23 cellular contexts compared by ENCODE assay signal in genomic region chr2:185782223-185782769, GRCh38.
"Had no signal": no experiment of that assay in that cellular context is flagged by ENCODE, and none has a peak within 500 bp of the region (broad histone marks: within the 10 kb centered on the region; RNA-seq: fewer than 3 reads in every experiment).

No MANE protein-coding gene starts in this region.

- H3K9me3 ChIP-seq: adrenal gland, left lung, right atrium auricular region, vagina had no signal

- H3K36me3 ChIP-seq: adrenal gland, left lung, right atrium auricular region, vagina, WERI-Rb-1 had no signal

- H3K4me1 ChIP-seq: adrenal gland, left lung, right atrium auricular region, vagina had no signal

- H3K4me1 Mint-ChIP-seq: activated naive CD4-positive, alpha-beta T cell treated with anti-CD3 and anti-CD28 coated beads, Interleukin-2, amount 50 U/mL, for 24 hours; stimulated activated naive CD8-positive, alpha-beta T cell treated with anti-CD3 and anti-CD28 coated beads, Interleukin-15, amount 100 ng/mL, for 72 hours had no signal

- H3K4me3 Mint-ChIP-seq: activated naive CD4-positive, alpha-beta T cell treated with anti-CD3 and anti-CD28 coated beads, Interleukin-2, amount 50 U/mL, for 24 hours; nephron progenitor cell; stimulated activated naive CD8-positive, alpha-beta T cell treated with anti-CD3 and anti-CD28 coated beads, Interleukin-15, amount 100 ng/mL, for 72 hours had no signal

- H3K27me3 Mint-ChIP-seq: activated naive CD4-positive, alpha-beta T cell treated with anti-CD3 and anti-CD28 coated beads, Interleukin-2, amount 50 U/mL, for 24 hours; stimulated activated naive CD8-positive, alpha-beta T cell treated with anti-CD3 and anti-CD28 coated beads, Interleukin-15, amount 100 ng/mL, for 72 hours had no signal

- ATAC-seq: left lung; stimulated activated naive CD8-positive, alpha-beta T cell treated with anti-CD3 and anti-CD28 coated beads, Interleukin-15, amount 100 ng/mL, for 72 hours had no signal

- H3K9me3 Mint-ChIP-seq: nephron progenitor cell; stimulated activated naive CD8-positive, alpha-beta T cell treated with anti-CD3 and anti-CD28 coated beads, Interleukin-15, amount 100 ng/mL, for 72 hours had no signal

- H3K36me3 Mint-ChIP-seq: activated naive CD4-positive, alpha-beta T cell treated with anti-CD3 and anti-CD28 coated beads, Interleukin-2, amount 50 U/mL, for 24 hours had no signal

- DNase-seq: activated CD4-positive, alpha-beta T cell treated with anti-CD3 and anti-CD28 coated beads for 1 hour; activated CD8-positive, alpha-beta memory T cell treated with anti-CD3 and anti-CD28 coated beads for 24 hours; activated CD8-positive, alpha-beta memory T cell treated with anti-CD3 and anti-CD28 coated beads, Interleukin-2, amount 50 U/mL, for 48 hours; activated effector memory CD4-positive, alpha-beta T cell treated with anti-CD3 and anti-CD28 coated beads, Interleukin-2, amount 50 U/mL, for 16 hours; activated T-cell treated with anti-CD3 and anti-CD28 coated beads, Interleukin-2, amount 50 U/mL, for 48 hours; adrenal gland; cerebellar nuclear complex; cortex of kidney; erythroblast; foreskin melanocyte; midbrain; nephron progenitor cell; nucleus accumbens; stimulated activated CD4-positive, alpha-beta T cell treated with anti-CD3 and anti-CD28 coated beads, Interleukin-15, amount 100 ng/mL, for 24 hours; stimulated activated CD4-positive, alpha-beta T cell treated with anti-CD3 and anti-CD28 coated beads, Interleukin-2, amount 100 ng/mL, for 48 hours; stimulated activated naive CD8-positive, alpha-beta T cell treated with anti-CD3 and anti-CD28 coated beads, Interleukin-15, amount 100 ng/mL, for 72 hours; trophoblast cell; WERI-Rb-1 had no signal

- H3K4me3 ChIP-seq: adrenal gland, left lung, right atrium auricular region, skin epidermis, vagina had no signal

- H3K27ac Mint-ChIP-seq: activated naive CD4-positive, alpha-beta T cell treated with anti-CD3 and anti-CD28 coated beads, Interleukin-2, amount 50 U/mL, for 24 hours; nephron progenitor cell; stimulated activated naive CD8-positive, alpha-beta T cell treated with anti-CD3 and anti-CD28 coated beads, Interleukin-15, amount 100 ng/mL, for 72 hours had no signal
